Comparison of ENCODE assay signal across 39 cellular contexts in genomic region chr12:43979450-43979849, GRCh38.
"Had no signal": no experiment of that assay in that cellular context is flagged by ENCODE, and none has a peak within 500 bp of the region (broad histone marks: within the 10 kb centered on the region; RNA-seq: fewer than 3 reads in every experiment).

No MANE protein-coding gene starts in this region.

- H3K4me1 ChIP-seq: adrenal gland, ascending aorta, breast epithelium had no signal

- H3K4me1 Mint-ChIP-seq: activated naive CD4-positive, alpha-beta T cell treated with anti-CD3 and anti-CD28 coated beads, Interleukin-2, amount 10 ng/mL, durations not matched to agents 7 days and 5 days; activated naive CD4-positive, alpha-beta T cell treated with anti-CD3 and anti-CD28 coated beads, Interleukin-2, amount 50 U/mL, for 24 hours; activated naive CD8-positive, alpha-beta T cell treated with anti-CD3 and anti-CD28 coated beads for 36 hours; activated naive CD8-positive, alpha-beta T cell treated with anti-CD3 and anti-CD28 coated beads, Interleukin-2, amount 10 ng/mL, durations not matched to agents 7 days and 5 days; activated naive CD8-positive, alpha-beta T cell treated with anti-CD3 and anti-CD28 coated beads, Interleukin-2, amount 50 U/mL, for 24 hours; activated T-helper 17 cell treated with anti-CD3 and anti-CD28 coated beads, Interleukin-2, amount 50 U/mL, for 72 hours; brain; central memory CD8-positive, alpha-beta T cell had no signal

- H3K4me3 Mint-ChIP-seq: activated naive CD4-positive, alpha-beta T cell treated with anti-CD3 and anti-CD28 coated beads for 36 hours; activated naive CD4-positive, alpha-beta T cell treated with anti-CD3 and anti-CD28 coated beads, Interleukin-2, amount 10 ng/mL, durations not matched to agents 7 days and 5 days; activated naive CD4-positive, alpha-beta T cell treated with anti-CD3 and anti-CD28 coated beads, Interleukin-2, amount 50 U/mL, for 24 hours; activated naive CD8-positive, alpha-beta T cell; activated naive CD8-positive, alpha-beta T cell treated with anti-CD3 and anti-CD28 coated beads for 36 hours; activated naive CD8-positive, alpha-beta T cell treated with anti-CD3 and anti-CD28 coated beads, Interleukin-2, amount 10 ng/mL, durations not matched to agents 7 days and 5 days; activated naive CD8-positive, alpha-beta T cell treated with anti-CD3 and anti-CD28 coated beads, Interleukin-2, amount 50 U/mL, for 24 hours; activated T-cell treated with anti-CD3 and anti-CD28 coated beads, Interleukin-2, amount 50 U/mL, for 24 hours; activated T-cell treated with anti-CD3 and anti-CD28 coated beads, Interleukin-2, amount 50 U/mL, for 4 hours; activated T-cell treated with anti-CD3 and anti-CD28 coated beads, Interleukin-2, amount 50 U/mL, for 72 hours; activated T-helper 1 cell treated with anti-CD3 and anti-CD28 coated beads, Interleukin-12 subunit alpha, Interleukin-12 subunit beta, Interleukin-2, Interleukin-4 antibody, amounts not matched to agents 30 ng/mL and 10 ng/mL and 1 ng/mL, durations not matched to agents 14 hours and 24 hours and 36 hours; activated T-helper 17 cell treated with anti-CD3 and anti-CD28 coated beads, Interleukin-2, amount 50 U/mL, for 72 hours; brain; central memory CD8-positive, alpha-beta T cell had no signal

- H3K4me3 ChIP-seq: adrenal gland, ascending aorta, breast epithelium, cardiac muscle cell had no signal

- H3K36me3 ChIP-seq: adrenal gland, ascending aorta, brain microvascular endothelial cell, breast epithelium, cardiac muscle cell had no signal

- H3K27me3 Mint-ChIP-seq: activated naive CD4-positive, alpha-beta T cell treated with anti-CD3 and anti-CD28 coated beads, Interleukin-2, amount 10 ng/mL, durations not matched to agents 7 days and 5 days; activated naive CD4-positive, alpha-beta T cell treated with anti-CD3 and anti-CD28 coated beads, Interleukin-2, amount 50 U/mL, for 24 hours; activated naive CD8-positive, alpha-beta T cell; activated naive CD8-positive, alpha-beta T cell treated with anti-CD3 and anti-CD28 coated beads for 36 hours; activated naive CD8-positive, alpha-beta T cell treated with anti-CD3 and anti-CD28 coated beads, Interleukin-2, amount 10 ng/mL, durations not matched to agents 7 days and 5 days; activated naive CD8-positive, alpha-beta T cell treated with anti-CD3 and anti-CD28 coated beads, Interleukin-2, amount 50 U/mL, for 24 hours; activated T-cell treated with anti-CD3 and anti-CD28 coated beads, Interleukin-2, amount 50 U/mL, for 24 hours; activated T-helper 17 cell treated with anti-CD3 and anti-CD28 coated beads, Interleukin-2, amount 50 U/mL, for 72 hours; brain; central memory CD8-positive, alpha-beta T cell had no signal

- H3K27me3 ChIP-seq: adrenal gland, ascending aorta, brain microvascular endothelial cell, breast epithelium, cardiac muscle cell had no signal

- H3K27ac ChIP-seq: adrenal gland, ascending aorta, brain microvascular endothelial cell, breast epithelium, cardiac muscle cell had no signal

- H3K9me3 Mint-ChIP-seq: activated T-helper 1 cell treated with anti-CD3 and anti-CD28 coated beads, Interleukin-12 subunit alpha, Interleukin-12 subunit beta, Interleukin-2, Interleukin-4 antibody, amounts not matched to agents 30 ng/mL and 10 ng/mL and 1 ng/mL, durations not matched to agents 14 hours and 24 hours and 36 hours; activated T-helper 2 cell treated with anti-CD3 and anti-CD28 coated beads, Interferon-gamma antibody, Interleukin-2, Interleukin-4, amounts not matched to agents 10 μg/mL and 5 μg/mL and 100 μg/mL, durations not matched to agents 14 hours and 24 hours and 36 hours; central memory CD8-positive, alpha-beta T cell had no signal

- DNase-seq: activated effector memory CD4-positive, alpha-beta T cell treated with anti-CD3 and anti-CD28 coated beads, Interleukin-2, amount 50 U/mL, for 16 hours; activated effector memory CD4-positive, alpha-beta T cell treated with Interleukin-2 at 50 U/mL for 16 hours; activated gamma-delta T cell; activated gamma-delta T cell treated with Interleukin-2 at 50 U/mL for 16 hours; activated naive CD4-positive, alpha-beta T cell; activated naive CD4-positive, alpha-beta T cell treated with anti-CD3 and anti-CD28 coated beads for 36 hours; activated naive CD4-positive, alpha-beta T cell treated with anti-CD3 and anti-CD28 coated beads, Interleukin-2, amount 10 ng/mL, durations not matched to agents 7 days and 5 days; activated naive CD4-positive, alpha-beta T cell treated with anti-CD3 and anti-CD28 coated beads, Interleukin-2, amount 50 U/mL, for 16 hours; activated naive CD4-positive, alpha-beta T cell treated with Interleukin-2 at 50 U/mL for 16 hours; activated naive CD8-positive, alpha-beta T cell treated with anti-CD3 and anti-CD28 coated beads for 36 hours; activated naive CD8-positive, alpha-beta T cell treated with anti-CD3 and anti-CD28 coated beads, Interleukin-2, amount 10 ng/mL, durations not matched to agents 7 days and 5 days; activated naive CD8-positive, alpha-beta T cell treated with anti-CD3 and anti-CD28 coated beads, Interleukin-2, amount 50 U/mL, for 24 hours; activated T-cell treated with anti-CD3 and anti-CD28 coated beads, Interleukin-2, amount 50 U/mL, for 1 hour; activated T-cell treated with anti-CD3 and anti-CD28 coated beads, Interleukin-2, amount 50 U/mL, for 24 hours; activated T-cell treated with anti-CD3 and anti-CD28 coated beads, Interleukin-2, amount 50 U/mL, for 4 hours; activated T-cell treated with anti-CD3 and anti-CD28 coated beads, Interleukin-2, amount 50 U/mL, for 48 hours; activated T-cell treated with anti-CD3 and anti-CD28 coated beads, Interleukin-2, amount 50 U/mL, for 72 hours; adrenal gland; amniotic stem cell; amygdala; anterior cingulate cortex; aorta; brain microvascular endothelial cell; caudate nucleus; central memory CD4-positive, alpha-beta T cell; cerebellar nuclear complex had no signal

- ATAC-seq: activated naive CD4-positive, alpha-beta T cell treated with anti-CD3 and anti-CD28 coated beads, Interleukin-2, amount 50 U/mL, for 72 hours; activated naive CD8-positive, alpha-beta T cell treated with anti-CD3 and anti-CD28 coated beads, Interleukin-2, amount 50 U/mL, for 24 hours; activated T-cell treated with anti-CD3 and anti-CD28 coated beads, Interleukin-2, amount 50 U/mL, for 4 hours; activated T-cell treated with anti-CD3 and anti-CD28 coated beads, Interleukin-2, amount 50 U/mL, for 72 hours; activated T-helper 17 cell treated with anti-CD3 and anti-CD28 coated beads, Interleukin-2, amount 50 U/mL, for 72 hours had no signal

- H3K36me3 Mint-ChIP-seq: activated naive CD4-positive, alpha-beta T cell treated with anti-CD3 and anti-CD28 coated beads, Interleukin-2, amount 10 ng/mL, durations not matched to agents 7 days and 5 days had no signal

- H3K27ac Mint-ChIP-seq: activated naive CD4-positive, alpha-beta T cell treated with anti-CD3 and anti-CD28 coated beads for 36 hours; activated naive CD4-positive, alpha-beta T cell treated with anti-CD3 and anti-CD28 coated beads, Interleukin-2, amount 10 ng/mL, durations not matched to agents 7 days and 5 days; activated naive CD4-positive, alpha-beta T cell treated with anti-CD3 and anti-CD28 coated beads, Interleukin-2, amount 50 U/mL, for 24 hours; activated naive CD4-positive, alpha-beta T cell treated with anti-CD3 and anti-CD28 coated beads, Interleukin-2, amount 50 U/mL, for 72 hours; activated naive CD8-positive, alpha-beta T cell; activated naive CD8-positive, alpha-beta T cell treated with anti-CD3 and anti-CD28 coated beads for 36 hours; activated naive CD8-positive, alpha-beta T cell treated with anti-CD3 and anti-CD28 coated beads, Interleukin-2, amount 10 ng/mL, durations not matched to agents 7 days and 5 days; activated naive CD8-positive, alpha-beta T cell treated with anti-CD3 and anti-CD28 coated beads, Interleukin-2, amount 50 U/mL, for 24 hours; activated T-cell treated with anti-CD3 and anti-CD28 coated beads, Interleukin-2, amount 50 U/mL, for 24 hours; activated T-cell treated with anti-CD3 and anti-CD28 coated beads, Interleukin-2, amount 50 U/mL, for 72 hours; activated T-helper 1 cell treated with anti-CD3 and anti-CD28 coated beads, Interleukin-12 subunit alpha, Interleukin-12 subunit beta, Interleukin-2, Interleukin-4 antibody, amounts not matched to agents 30 ng/mL and 10 ng/mL and 1 ng/mL, durations not matched to agents 14 hours and 24 hours and 36 hours; activated T-helper 17 cell treated with anti-CD3 and anti-CD28 coated beads, Interleukin-2, amount 50 U/mL, for 72 hours; activated T-helper 2 cell treated with anti-CD3 and anti-CD28 coated beads, Interferon-gamma antibody, Interleukin-2, Interleukin-4, amounts not matched to agents 10 μg/mL and 5 μg/mL and 100 μg/mL, durations not matched to agents 14 hours and 24 hours and 36 hours; brain had no signal

- H3K9me3 ChIP-seq: adrenal gland, ascending aorta had no signal

- FAIRE-seq: astrocyte, bronchial epithelial cell had no signal
